ENCODE assay signal across 23 cellular contexts in the genomic region with DNA sequence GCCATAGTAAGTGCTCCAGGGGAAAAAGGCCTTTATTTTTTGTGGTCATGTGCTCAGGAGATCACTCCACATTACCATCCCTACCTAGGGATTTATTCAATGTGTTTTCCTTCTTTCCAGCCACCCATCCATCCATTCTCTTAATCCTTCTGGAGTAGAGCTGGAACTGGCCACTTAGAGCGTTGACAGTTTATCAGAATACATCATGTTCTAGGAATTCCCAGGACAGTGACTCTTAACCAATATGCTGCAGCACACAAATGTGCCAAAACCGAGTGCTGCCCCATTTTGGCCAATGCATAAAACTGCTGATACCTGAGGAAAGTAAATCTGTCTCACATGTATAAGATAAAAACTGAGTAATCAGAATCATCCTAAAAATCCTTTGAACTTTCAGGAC.
"Had no signal": no experiment of that assay in that cellular context is flagged by ENCODE, and none has a peak within 500 bp of the region (broad histone marks: within the 10 kb centered on the region; RNA-seq: fewer than 3 reads in every experiment).

No MANE protein-coding gene starts in this region.

- H3K36me3 ChIP-seq: breast epithelium had no signal

- H3K4me3 ChIP-seq: adrenal gland, breast epithelium, SJSA1 had no signal

- H3K27ac ChIP-seq: adrenal gland, breast epithelium, KMS-11, SJSA1 had no signal

- H3K4me2 ChIP-seq: KMS-11 had no signal

- DNase-seq: activated CD4-positive, alpha-beta T cell treated with anti-CD3 and anti-CD28 coated beads for 4 hours; activated CD8-positive, alpha-beta memory T cell treated with anti-CD3 and anti-CD28 coated beads, Interleukin-2, amount 50 U/mL, for 4 hours; activated CD8-positive, alpha-beta T cell treated with anti-CD3 and anti-CD28 coated beads for 36 hours; activated gamma-delta T cell treated with Interleukin-2 at 50 U/mL for 16 hours; activated naive CD4-positive, alpha-beta T cell treated with anti-CD3 and anti-CD28 coated beads, Interleukin-2, amount 10 ng/mL, durations not matched to agents 7 days and 5 days; activated naive CD8-positive, alpha-beta T cell treated with anti-CD3 and anti-CD28 coated beads for 36 hours; activated T-cell treated with anti-CD3 and anti-CD28 coated beads, Interleukin-2, amount 50 U/mL, for 72 hours; adrenal gland; aorta; cerebellar nuclear complex; NCI-H1092 treated with DMSO at 0.1 percent for 48 hours; NCI-H1417 treated with DMSO at 0.1 percent for 48 hours; NCI-H1694 treated with DMSO at 0.1 percent for 48 hours; NCI-H2029 treated with DMSO at 0.1 percent for 48 hours; NCI-H345; NCI-H510A; NCI-H526 treated with DMSO at 0.1 percent for 48 hours; NCI-H82; RPMI8226; SHP77 had no signal

- H3K27me3 ChIP-seq: adrenal gland, breast epithelium, SJSA1 had no signal

- H3K9ac ChIP-seq: KMS-11 had no signal

- H3K9me3 ChIP-seq: adrenal gland, breast epithelium, SJSA1 had no signal

- H3K4me1 ChIP-seq: adrenal gland, breast epithelium had no signal
